In genomic region chr1:144560717-144561246, GRCh38 we compare ENCODE assay signal across 9 cellular contexts. TPM values are rescaled to one million over a fixed set of nuclear protein-coding genes. Genes with fewer than 3 reads are reported as not detected.
DNase-seq lines count a peak whose midpoint lies in the region; ATAC-seq and TF ChIP-seq lines count a peak whose summit lies in the region.
"Not testable (repeated sequence)": the region's sequence is repeated elsewhere in the genome, so short reads cannot be mapped to it uniquely, and the experiment has no call there.
"Had no signal": no experiment of that assay in that cellular context is flagged by ENCODE, and none has a peak within 500 bp of the region (broad histone marks: within the 10 kb centered on the region; RNA-seq: fewer than 3 reads in every experiment).

No MANE protein-coding gene starts in this region.

- not testable (repeated sequence) for TF ChIP-seq RAD21 in SK-N-SH (IDR thresholded peaks at IDR 0.05; ENCODE audit: low read length)

- H3K27me3 Mint-ChIP-seq in IgD-negative memory B cell, naive B cell: not testable (repeated sequence)

- TF ChIP-seq CTCF in SK-N-SH (IDR thresholded peaks at IDR 0.05): not testable (repeated sequence)

- not testable (repeated sequence) for TF ChIP-seq EP300 in SK-N-SH (IDR thresholded peaks at IDR 0.05; ENCODE audit: borderline replicate concordance in 1 of 2, low read depth in 1 of 2, low read length in 1 of 2)

- POLR2A ChIA-PET in SK-N-SH (lab: Yijun Ruan, JAX): interaction anchor here (1.2 kb wide), 1 partner anchor 9 kb away, joined by 5 read pairs; no protein-coding TSS in a partner anchor

- not testable (repeated sequence) for H3K9me2 ChIP-seq in SK-N-SH

- H3K36me3 ChIP-seq in SK-N-SH (replicated peaks in 1 of 2; ENCODE audit: control insufficient read depth in 1 of 2, insufficient read depth in 2 of 2, low read length in 1 of 2): not testable (repeated sequence)

- peak; percentile 65 for DNase-seq in Caki2 (ENCODE audit: low read depth)
- peak; percentile 60 for DNase-seq in SK-N-SH
- peak; percentile 56 for DNase-seq in activated gamma-delta T cell (lab: John Stamatoyannopoulos, UW)
- peak; percentile 87 for DNase-seq in fibroblast of gingiva (ENCODE audit: low read depth)
- DNase-seq in naive B cell: peak; percentile 66
- peak; percentile 43 to 49 for DNase-seq in stimulated activated CD8-positive, alpha-beta memory T cell treated with anti-CD3 and anti-CD28 coated beads, Interleukin-4, amount 100 ng/mL, for 4 hours (ENCODE audit: low read depth in 2 of 2, low spot score in 1 of 2)

- H3K9me3 ChIP-seq in SK-N-SH: not testable (repeated sequence)

- H3K4me3 Mint-ChIP-seq in IgD-negative memory B cell (peak overlapping the region; percentile 72 to 94 (median 86)), naive B cell (peak overlapping the region; percentile 67 to 92 (median 86))

- not testable (repeated sequence) for H3K9me3 Mint-ChIP-seq in IgD-negative memory B cell, naive B cell

- peak; percentile 59 for ATAC-seq in GM21576 (IDR thresholded peaks at IDR 0.05; ENCODE audit: unreplicated experiment)
- peak; percentile 56 to 59 for ATAC-seq in naive B cell (ENCODE audit: low read depth in 2 of 2)

- H3K4me1 Mint-ChIP-seq in IgD-negative memory B cell, naive B cell: not testable (repeated sequence)

- H3K9ac ChIP-seq in SK-N-SH: peak overlapping the region; percentile 81

- CTCF ChIA-PET in SK-N-SH (lab: Yijun Ruan, JAX): not testable (repeated sequence)

- H3K79me2 ChIP-seq in SK-N-SH (ENCODE audit: insufficient read depth): not testable (repeated sequence)

- peak overlapping the region; percentile 80 to 97 for H3K27ac ChIP-seq in SK-N-SH (ENCODE audit: low read depth in 2 of 2, low read length in 1 of 2)

- not testable (repeated sequence) for H3K27me3 ChIP-seq in SK-N-SH (ENCODE audit: insufficient read depth)

- H4K20me1 ChIP-seq in SK-N-SH (ENCODE audit: insufficient read depth): not testable (repeated sequence)

- peak overlapping the region in 1 of 2 experiments; percentile 29; a peak in 3 of 4 replicates for H3K4me3 ChIP-seq in SK-N-SH (ENCODE audit: low read depth in 2 of 2, low read length in 1 of 2)

- peak overlapping the region; percentile 89 to 100 (median 99) for H3K27ac Mint-ChIP-seq in IgD-negative memory B cell
- H3K27ac Mint-ChIP-seq in naive B cell: peak overlapping the region; percentile 98 to 100 (median 99)

- not testable (repeated sequence) for H2AFZ ChIP-seq in SK-N-SH (ENCODE audit: low read depth)

- not testable (repeated sequence) for H3F3A ChIP-seq in SK-N-SH (replicated peaks; ENCODE audit: insufficient read depth)

- not testable (repeated sequence) for H3K36me3 Mint-ChIP-seq in IgD-negative memory B cell, naive B cell

- in situ Hi-C loops in Caki2 (cut with HindIII; ENCODE audit: low pct_unique_long_range_greater_than_20kb, low sequenced_read_pairs): not testable (repeated sequence)

- peak overlapping the region; percentile 70; the same call in 1 of the 2 replicates for H3K4me2 ChIP-seq in SK-N-SH

- 0% methylated on average over 11 of the region's 34 CpGs for WGBS in SK-N-SH (ENCODE audit: low lambda C conversion rate)

- not testable (repeated sequence) for H3K4me1 ChIP-seq in SK-N-SH (ENCODE audit: control insufficient read depth in 1 of 2, insufficient read depth in 2 of 2, low read depth in 1 of 2, low read length in 1 of 2)

TF ChIP-seq in SK-N-SH, 30 proteins besides CTCF, POLR2A, EP300 and RAD21:
- TF ChIP-seq ELF1 (IDR thresholded peaks at IDR 0.05) (0 out of 2 replicates have a peak, but pooled peaks have one; percentile 41), POLR2AphosphoS5 (IDR thresholded peaks at IDR 0.05; ENCODE audit: low read depth, low read length) (peak; percentile 97), TAF1 (IDR thresholded peaks at IDR 0.05; ENCODE audit: borderline replicate concordance, low read depth, low read length) (peak; percentile 25; the same call in 1 of the 2 replicates), TCF12 (IDR thresholded peaks at IDR 0.05) (peak; percentile 25; the same call in 1 of the 2 replicates), SIN3A (IDR thresholded peaks at IDR 0.05; ENCODE audit: borderline replicate concordance, low read depth, low read length) (peak; percentile 93; the same call in 1 of the 2 replicates), ZBTB33 (IDR thresholded peaks at IDR 0.05; ENCODE audit: borderline replicate concordance, low read depth) (peak; percentile 80), PBX3 (IDR thresholded peaks at IDR 0.05) (peak; percentile 29; the same call in 1 of the 2 replicates), REST (IDR thresholded peaks at IDR 0.05; ENCODE audit: low read depth, low read length) (peak; percentile 47; the same call in 1 of the 2 replicates), TEAD4 (IDR thresholded peaks at IDR 0.05; ENCODE audit: borderline replicate concordance, insufficient read depth) (peak; percentile 47; the same call in 1 of the 2 replicates)
TF ChIP-seq in SK-N-SH: peak in this region for 9; not testable (repeated sequence) for 21.

RNA-seq across cellular contexts. Expression of gene PPIAL4F, which starts 31.9 kb away (rescaled TPM):
- not detected in 2 replicates for total RNA-seq in Caki2 (2014; rRNA removed; shearing (Covaris generic); ENCODE audit: low replicate concordance)
- not detected for polyA plus RNA-seq in IgD-negative memory B cell
- polyA plus RNA-seq in SK-N-SH (2012; rRNA removed): not detected in 2 replicates
- not detected in 2 replicates for polyA plus RNA-seq in SK-N-SH (2012; cell fraction: cytosol; rRNA removed)
- polyA plus RNA-seq in SK-N-SH (2012; cell fraction: nucleus; rRNA removed): not detected in 2 replicates
- not detected for polyA plus RNA-seq in naive B cell (ENCODE audit: low read depth in 6 of 6)
- total RNA-seq: cardiac septum had no signal
